8 cellular contexts compared by ENCODE assay signal in genomic region chr16:58020628-58021521, GRCh38. TPM values are rescaled to one million over a fixed set of nuclear protein-coding genes. Genes with fewer than 3 reads are reported as not detected.
DNase-seq lines count a peak whose midpoint lies in the region; ATAC-seq, FAIRE-seq and TF ChIP-seq lines count a peak whose summit lies in the region.

No MANE protein-coding gene starts in this region.

- ATAC-seq in PC-3 = peak; percentile 16; the same call in 1 of the 2 replicates

- TF ChIP-seq CTCF in AG09309 (IDR thresholded peaks at IDR 0.05; ENCODE audit: control insufficient read depth, insufficient read depth, low read depth, low read length, missing control alignments) (peak; percentile 91), PC-3 (conservative IDR thresholded peaks at IDR 0.05; ENCODE audit: low read depth, low read length) (peak; percentile 86)

- no peak overlapping the region for H3K27ac ChIP-seq in PC-3 (ENCODE audit: low read length)

- BruUV-seq in PC-3 (replicated peaks; lab: Mats Ljungman, UMichigan) = TSS peak; percentile 93

- no peaks in the 10 kb centered on the region; the same call in 1 of the 2 replicates for H3K36me3 ChIP-seq in PC-3 (ENCODE audit: low read depth, low read length)

- no peaks in the 10 kb centered on the region for H3K9me2 ChIP-seq in PC-3 (replicated peaks; ENCODE audit: low read length)

- H4K20me1 ChIP-seq in PC-3 (ENCODE audit: low read length) = no peaks in the 10 kb centered on the region

- intact Hi-C loops in PC-3 (cut with micrococcal nuclease) (loop anchor here (2.0 to 10.0 kb wide), 2 partner anchors 102 to 284 kb away; no protein-coding TSS in a partner anchor), posterior cingulate gyrus (cut with DNase I) (loop anchor here (1.0 to 10.0 kb wide), 3 partner anchors 100 to 464 kb away; partner anchors contain the start of gene CSNK2A2)

- no peaks in the 10 kb centered on the region for H3K27me3 ChIP-seq in PC-3 (ENCODE audit: low read length)

- no peaks in the 10 kb centered on the region for H3K9me3 ChIP-seq in PC-3 (ENCODE audit: low read length)

- DNase-seq in AG09309 (ENCODE audit: low read depth) (no peak), GM18507 (ENCODE audit: extremely low spot score, insufficient read length, low read depth) (no peak), PC-3 (peak; percentile 35), germinal center (ENCODE audit: low spot score) (peak; percentile 61), posterior cingulate gyrus (peak; percentile 45 to 95 (median 79)), NCI-H774 (lab: John Stamatoyannopoulos, UW) (no peak), SHP77 treated with DMSO at 0.1 percent for 48 hours (lab: John Stamatoyannopoulos, UW) (no peak)
- peak; percentile 62 for DNase-seq in activated naive CD4-positive, alpha-beta T cell treated with Interleukin-2 at 50 U/mL for 16 hours

- CTCF ChIA-PET in PC-3 (lab: Charles Lee) = no interaction called here

- H3K4me2 ChIP-seq in PC-3 (ENCODE audit: low read length) = no peak overlapping the region

- FAIRE-seq in GM18507 (lab: Jason Lieb, UNC) = peak; percentile 67

- POLR2A ChIA-PET in PC-3 (lab: Charles Lee; ENCODE audit: unreplicated experiment) = no interaction called here

- H3K79me2 ChIP-seq in PC-3 (ENCODE audit: low read length) = no peaks in the 10 kb centered on the region

- H2AFZ ChIP-seq in PC-3 (ENCODE audit: low read length) = no peak overlapping the region

- H3K4me1 ChIP-seq in PC-3 (ENCODE audit: insufficient read depth, low read length) = peaks cover 23% of the 10 kb centered on the region

- H3F3A ChIP-seq in PC-3 (ENCODE audit: low read length, unreplicated experiment) = no peaks in the 10 kb centered on the region

- H3K9ac ChIP-seq in PC-3 (ENCODE audit: low read length) = no peak overlapping the region

- no peak overlapping the region for H3K4me3 ChIP-seq in AG09309 (ENCODE audit: control insufficient read depth, low read depth, low read length)
- no peak overlapping the region for H3K4me3 ChIP-seq in PC-3 (ENCODE audit: low read length)

RNA-seq across cellular contexts. Expression of gene MMP15, which starts 4.7 kb away (rescaled TPM):
- total RNA-seq in PC-3 (2014; rRNA removed) = 6.3 and 9.4 TPM in 2 replicates

RNA-seq across cellular contexts. Expression of gene USB1, which starts 19.7 kb away (rescaled TPM):
- 18.7 and 25.1 TPM in 2 replicates for total RNA-seq in PC-3 (2014; rRNA removed)

RNA-seq across cellular contexts. Expression of gene ZNF319, which starts 20.4 kb away (rescaled TPM):
- total RNA-seq in PC-3 (2014; rRNA removed) = 2.2 TPM in 2 replicates

RNA-seq across cellular contexts. Expression of gene CNGB1, which starts 49.9 kb away (rescaled TPM):
- 0.04 TPM in 1 of 2 replicates, not detected in the other for total RNA-seq in PC-3 (2014; rRNA removed)

Comparison
In these comparisons a context has a peak if more than half of its experiments do, and no peak if none do; other contexts are left out.
1. DNase-seq: peak in PC-3 (single experiment), activated naive CD4-positive, alpha-beta T cell treated with Interleukin-2 at 50 U/mL for 16 hours (single experiment), germinal center (single experiment) and posterior cingulate gyrus (10 of 10); none in AG09309 (single experiment), GM18507 (single experiment), NCI-H774 (single experiment) and SHP77 treated with DMSO at 0.1 percent for 48 hours (single experiment).